18 cellular contexts compared by ENCODE assay signal in genomic region chr9:130423272-130423671, GRCh38. TPM values are rescaled to one million over a fixed set of nuclear protein-coding genes. Genes with fewer than 3 reads are reported as not detected.
DNase-seq lines count a peak whose midpoint lies in the region; ATAC-seq and TF ChIP-seq lines count a peak whose summit lies in the region.
"Had no signal": no experiment of that assay in that cellular context is flagged by ENCODE, and none has a peak within 500 bp of the region (broad histone marks: within the 10 kb centered on the region; RNA-seq: fewer than 3 reads in every experiment).

No MANE protein-coding gene starts in this region.

- H3K4me3 ChIP-seq in BLaER1 treated with 17β-estradiol and CSF1 and Interleukin-3, amounts not matched to agents 10 nM and 100 nM: no peak overlapping the region
- no peak overlapping the region for H3K4me3 ChIP-seq in fibroblast of the aortic adventitia (ENCODE audit: low read depth, low read length)
- H3K4me3 ChIP-seq: gastroesophageal sphincter had no signal

- H3K4me1 ChIP-seq in BLaER1 treated with 17β-estradiol and CSF1 and Interleukin-3, amounts not matched to agents 10 nM and 100 nM: peaks cover 33 to 81% (median 64%) of the 10 kb centered on the region in 10 experiments

- H3K9ac ChIP-seq in BLaER1 treated with 17β-estradiol and CSF1 and Interleukin-3, amounts not matched to agents 10 nM and 100 nM: no peak overlapping the region

- H3K27ac ChIP-seq in BLaER1 treated with 17β-estradiol and CSF1 and Interleukin-3, amounts not matched to agents 10 nM and 100 nM: peak overlapping the region in 1 of 11 experiments; percentile 66; a peak in 1 of 22 replicates
- H3K27ac ChIP-seq: gastroesophageal sphincter had no signal

- ATAC-seq in GM21515 (IDR thresholded peaks at IDR 0.05; ENCODE audit: unreplicated experiment): no peak
- ATAC-seq: gastroesophageal sphincter had no signal

- DNase-seq in NCI-H446 treated with DMSO at 0.1 percent for 48 hours (lab: John Stamatoyannopoulos, UW) (peak; percentile 64), fibroblast of the aortic adventitia (ENCODE audit: low read depth) (peak; percentile 19), mucosa of gallbladder (ENCODE audit: low spot score) (peak; percentile 54), dedifferentiated amniotic fluid mesenchymal stem cell (ENCODE audit: extremely low spot score) (no peak), DMS79 treated with DMSO at 0.1 percent for 48 hours (lab: John Stamatoyannopoulos, UW) (no peak), NCI-H2171 (lab: John Stamatoyannopoulos, UW) (no peak)
- DNase-seq: activated CD4-positive, alpha-beta T cell treated with anti-CD3 and anti-CD28 coated beads, Interleukin-2, amount 10 ng/mL, durations not matched to agents 24 days and 14 days; activated naive CD4-positive, alpha-beta T cell treated with anti-CD3 and anti-CD28 coated beads, Interleukin-2, amount 50 U/mL, for 16 hours; dermis blood vessel endothelial cell; mammary epithelial cell; MM.1S; NCI-H187 treated with DMSO at 0.1 percent for 48 hours; NCI-H510A; nephron progenitor cell; stimulated activated CD4-positive, alpha-beta T cell treated with anti-CD3 and anti-CD28 coated beads, Interleukin-15, amount 100 ng/mL, for 24 hours had no signal

- no peak for TF ChIP-seq CTCF in fibroblast of the aortic adventitia (IDR thresholded peaks at IDR 0.05; ENCODE audit: insufficient read depth, low read length)

- no peaks in the 10 kb centered on the region for H3K27me3 ChIP-seq in BLaER1 treated with 17β-estradiol and CSF1 and Interleukin-3, amounts not matched to agents 10 nM and 100 nM
- H3K27me3 ChIP-seq: gastroesophageal sphincter had no signal

- peak overlapping the region in 8 of 11 experiments; percentile 9 to 79 (median 69); a peak in 13 of 22 replicates for H3K4me2 ChIP-seq in BLaER1 treated with 17β-estradiol and CSF1 and Interleukin-3, amounts not matched to agents 10 nM and 100 nM

- no peaks in the 10 kb centered on the region for H4K20me1 ChIP-seq in BLaER1 treated with 17β-estradiol and CSF1 and Interleukin-3, amounts not matched to agents 10 nM and 100 nM

- no peaks in the 10 kb centered on the region for H3K36me3 ChIP-seq in BLaER1 treated with 17β-estradiol and CSF1 and Interleukin-3, amounts not matched to agents 10 nM and 100 nM

- no peaks in the 10 kb centered on the region for H3K9me3 ChIP-seq in BLaER1 treated with 17β-estradiol and CSF1 and Interleukin-3, amounts not matched to agents 10 nM and 100 nM (replicated peaks in 1 of 11)
- H3K9me3 ChIP-seq: gastroesophageal sphincter had no signal

RNA-seq across cellular contexts. Expression of gene ASS1, which starts 21.5 kb away (rescaled TPM):
- 73.1 and 123 TPM in 2 replicates for total RNA-seq in fibroblast of the aortic adventitia (ENCODE audit: low replicate concordance)
- total RNA-seq in mucosa of gallbladder: 166 TPM

Comparison
In these comparisons a context has a peak if more than half of its experiments do, and no peak if none do; other contexts are left out.
1. DNase-seq: peak in NCI-H446 treated with DMSO at 0.1 percent for 48 hours (single experiment), fibroblast of the aortic adventitia (single experiment) and mucosa of gallbladder (single experiment); none in dedifferentiated amniotic fluid mesenchymal stem cell (single experiment), DMS79 treated with DMSO at 0.1 percent for 48 hours (single experiment) and NCI-H2171 (single experiment).